Comparison of ENCODE assay signal across 8 cellular contexts in genomic region chr11:910044-910588, GRCh38. TPM values are rescaled to one million over a fixed set of nuclear protein-coding genes. Genes with fewer than 3 reads are reported as not detected.
DNase-seq lines count a peak whose midpoint lies in the region; ATAC-seq and TF ChIP-seq lines count a peak whose summit lies in the region.

No MANE protein-coding gene starts in this region.

- H3K4me2 ChIP-seq in OCI-LY1 (ENCODE audit: low read length): peak overlapping the region; percentile 96

- peak overlapping the region; percentile 76 to 99 (median 90) for H3K4me3 Mint-ChIP-seq in naive thymus-derived CD4-positive, alpha-beta T cell

- H3K36me3 ChIP-seq in A673 (ENCODE audit: insufficient read depth, low read length, poor library complexity, severe bottlenecking): no peaks in the 10 kb centered on the region
- peaks cover under 1% of the 10 kb centered on the region; the same call in 1 of the 2 replicates for H3K36me3 ChIP-seq in OCI-LY1 (ENCODE audit: insufficient read depth, low read length)
- H3K36me3 ChIP-seq in naive thymus-derived CD4-positive, alpha-beta T cell (ENCODE audit: control insufficient read depth in 2 of 3, insufficient read depth in 3 of 3, low read length in 3 of 3): peaks cover 0 to 11% (median 0%) of the 10 kb centered on the region in 3 experiments

- DNase-seq in A673 (ENCODE audit: low spot score) (no peak), coronary artery (ENCODE audit: low spot score) (no peak), NCI-H2029 treated with DMSO at 0.1 percent for 48 hours (lab: John Stamatoyannopoulos, UW) (no peak), OCI-M1 (lab: John Stamatoyannopoulos, UW) (no peak)
- peak in 1 of 9 donors; percentile 30 for DNase-seq in naive thymus-derived CD4-positive, alpha-beta T cell
- DNase-seq in stimulated activated CD4-positive, alpha-beta T cell treated with anti-CD3 and anti-CD28 coated beads, Interleukin-1b, Interleukin-23, amount 100 ng/mL, for 48 hours: no peak

- H3K4me1 Mint-ChIP-seq in naive thymus-derived CD4-positive, alpha-beta T cell: peaks cover 15 to 24% (median 22%) of the 10 kb centered on the region in 7 donors

- no peaks in the 10 kb centered on the region for H3F3A ChIP-seq in OCI-LY1 (ENCODE audit: insufficient read depth, low read length)

- H3K27ac ChIP-seq in A673 (ENCODE audit: low read depth, low read length, poor library complexity, severe bottlenecking): peak overlapping the region; percentile 76
- no peak overlapping the region for H3K27ac ChIP-seq in OCI-LY1 (ENCODE audit: low read depth, low read length, poor library complexity, severe bottlenecking)
- peak overlapping the region; percentile 85 to 93 for H3K27ac ChIP-seq in coronary artery
- peak overlapping the region; percentile 79 for H3K27ac ChIP-seq in naive thymus-derived CD4-positive, alpha-beta T cell (ENCODE audit: low read depth, low read length)

- H3K9me2 ChIP-seq in OCI-LY1 (ENCODE audit: low read depth, low read length): no peaks in the 10 kb centered on the region

- POLR2A ChIA-PET in A673 (lab: Charles Lee; ENCODE audit: low non-redundant PET): no interaction called here
- POLR2A ChIA-PET in naive thymus-derived CD4-positive, alpha-beta T cell (lab: Charles Lee): interaction anchor here (0.6 to 0.7 kb wide), 2 partner anchors 12 to 68 kb away, joined by 4 read pairs; no protein-coding TSS in a partner anchor

- H3K9me3 Mint-ChIP-seq in naive thymus-derived CD4-positive, alpha-beta T cell: no peaks in the 10 kb centered on the region

- ATAC-seq in GM21447 (IDR thresholded peaks at IDR 0.05; ENCODE audit: unreplicated experiment): peak; percentile 36
- ATAC-seq in naive thymus-derived CD4-positive, alpha-beta T cell: no peak

- H3K9me3 ChIP-seq in A673 (ENCODE audit: low read depth, low read length, poor library complexity, severe bottlenecking): no peaks in the 10 kb centered on the region
- no peaks in the 10 kb centered on the region for H3K9me3 ChIP-seq in OCI-LY1 (ENCODE audit: low read length)
- H3K9me3 ChIP-seq in naive thymus-derived CD4-positive, alpha-beta T cell (ENCODE audit: control insufficient read depth in 2 of 3, low read length in 3 of 3): no peaks in the 10 kb centered on the region

- H4K20me1 ChIP-seq in OCI-LY1 (ENCODE audit: insufficient read depth, low read length): no peaks in the 10 kb centered on the region

- H3K9ac ChIP-seq in OCI-LY1 (ENCODE audit: low read length): peak overlapping the region; percentile 94

- H3K4me3 ChIP-seq in A673 (ENCODE audit: low read depth, low read length, poor library complexity, severe bottlenecking): peak overlapping the region; percentile 91
- H3K4me3 ChIP-seq in OCI-LY1 (ENCODE audit: low read depth, low read length, poor library complexity, severe bottlenecking): peak overlapping the region; percentile 99
- peak overlapping the region; percentile 90 for H3K4me3 ChIP-seq in coronary artery
- peak overlapping the region; percentile 68 for H3K4me3 ChIP-seq in naive thymus-derived CD4-positive, alpha-beta T cell (ENCODE audit: low read length)

- intact Hi-C loops in A673 (cut with micrococcal nuclease; ENCODE audit: unreplicated experiment): no loop called here
- intact Hi-C loops in naive thymus-derived CD4-positive, alpha-beta T cell (cut with micrococcal nuclease): loop anchor here (1.0 to 10.0 kb wide), 8 partner anchors 15 to 475 kb away; partner anchors contain the start of genes AP2A2 (in 2 of the 2), BRSK2 (in 1 of the 2), DEAF1 (in 1 of the 2) and PHRF1 (in 1 of the 2)

- H3K4me1 ChIP-seq in A673 (ENCODE audit: insufficient read depth, low read length, poor library complexity, severe bottlenecking) (peaks cover 9% of the 10 kb centered on the region), OCI-LY1 (ENCODE audit: insufficient read depth, low read length, severe bottlenecking) (peaks cover 22% of the 10 kb centered on the region)
- H3K4me1 ChIP-seq in naive thymus-derived CD4-positive, alpha-beta T cell (ENCODE audit: control insufficient read depth in 2 of 2, insufficient read depth in 2 of 2, low read length in 2 of 2): peaks cover 4 to 10% of the 10 kb centered on the region in 2 donors

- H3K27ac Mint-ChIP-seq in naive thymus-derived CD4-positive, alpha-beta T cell: peak overlapping the region in 8 of 9 donors; percentile 15 to 90 (median 77)

- no peak for TF ChIP-seq CTCF in A673 (conservative IDR thresholded peaks at IDR 0.05; ENCODE audit: low read depth, low read length)
- no peak for TF ChIP-seq CTCF in OCI-LY1 (IDR thresholded peaks at IDR 0.05; ENCODE audit: low read length)
- no peak for TF ChIP-seq CTCF in coronary artery (IDR thresholded peaks at IDR 0.05)

- CTCF ChIA-PET in A673 (lab: Charles Lee): no interaction called here
- CTCF ChIA-PET in naive thymus-derived CD4-positive, alpha-beta T cell (lab: Charles Lee): interaction anchor here (1.3 kb wide), 1 partner anchor 62 kb away, joined by 3 read pairs; no protein-coding TSS in a partner anchor

- no peaks in the 10 kb centered on the region for H3K27me3 Mint-ChIP-seq in naive thymus-derived CD4-positive, alpha-beta T cell

- H3K79me2 ChIP-seq in OCI-LY1 (ENCODE audit: insufficient read depth, low read length): 0 out of 2 replicates have a peak, but pooled peaks cover 7% of the 10 kb centered on the region

- H3K27me3 ChIP-seq in A673 (replicated peaks; ENCODE audit: insufficient read depth, low read depth, low read length, poor library complexity) (no peaks in the 10 kb centered on the region), OCI-LY1 (ENCODE audit: insufficient read depth, low read length) (no peaks in the 10 kb centered on the region; the same call in 1 of the 2 replicates)
- no peaks in the 10 kb centered on the region for H3K27me3 ChIP-seq in naive thymus-derived CD4-positive, alpha-beta T cell (ENCODE audit: control insufficient read depth in 2 of 2, insufficient read depth in 2 of 2, low read length in 2 of 2)

- peaks cover 0 to 7% (median 0%) of the 10 kb centered on the region in 5 donors for H3K36me3 Mint-ChIP-seq in naive thymus-derived CD4-positive, alpha-beta T cell

- H2AFZ ChIP-seq in OCI-LY1 (ENCODE audit: low read length): no peak overlapping the region

- BruUV-seq in A673 (replicated peaks; lab: Mats Ljungman, UMichigan): no TSS peak

RNA-seq across cellular contexts. Expression of gene CHID1, which starts 0.5 kb away (rescaled TPM):
- 101 and 105 TPM in 2 replicates for total RNA-seq in A673 (2021)
- 10 to 100 TPM; 30.8 to 56.3 (median 53.0) TPM for total RNA-seq in naive thymus-derived CD4-positive, alpha-beta T cell
- polyA plus RNA-seq in naive thymus-derived CD4-positive, alpha-beta T cell: 10 to 100 TPM; 57.5 to 61.0 TPM

RNA-seq across cellular contexts. Expression of gene AP2A2, which starts 15.6 kb away (rescaled TPM):
- total RNA-seq in A673 (2021): 62.0 and 68.2 TPM in 2 replicates
- 10 to 100 TPM; 70.1 to 93.3 (median 86.4) TPM for total RNA-seq in naive thymus-derived CD4-positive, alpha-beta T cell
- polyA plus RNA-seq in naive thymus-derived CD4-positive, alpha-beta T cell: 10 to 100 TPM in 1 of 2 donors, 1 to 10 TPM in 1; 8.7 to 10.7 TPM
